ENCODE assay signal across 21 cellular contexts in genomic region chr17:54270499-54270898, GRCh38.
"Had no signal": no experiment of that assay in that cellular context is flagged by ENCODE, and none has a peak within 500 bp of the region (broad histone marks: within the 10 kb centered on the region; RNA-seq: fewer than 3 reads in every experiment).

No MANE protein-coding gene starts in this region.

- H3K4me3 Mint-ChIP-seq: activated B cell treated with CpG ODN at 0.5 μM for 24 hours; activated CD4-positive, alpha-beta memory T cell treated with anti-CD3 and anti-CD28 coated beads for 36 hours; activated CD4-positive, alpha-beta T cell treated with anti-CD3 and anti-CD28 coated beads, Interleukin-2, amount 10 ng/mL, durations not matched to agents 7 days and 5 days; activated naive CD4-positive, alpha-beta T cell treated with anti-CD3 and anti-CD28 coated beads, Interleukin-2, amount 10 ng/mL, durations not matched to agents 7 days and 5 days; activated naive CD8-positive, alpha-beta T cell treated with anti-CD3 and anti-CD28 coated beads for 36 hours; activated T-cell treated with anti-CD3 and anti-CD28 coated beads, Interleukin-2, amount 50 U/mL, for 4 hours; T-cell had no signal

- H3K36me3 Mint-ChIP-seq: activated CD4-positive, alpha-beta memory T cell treated with anti-CD3 and anti-CD28 coated beads for 36 hours; activated naive CD4-positive, alpha-beta T cell treated with anti-CD3 and anti-CD28 coated beads, Interleukin-2, amount 10 ng/mL, durations not matched to agents 7 days and 5 days; activated naive CD8-positive, alpha-beta T cell treated with anti-CD3 and anti-CD28 coated beads for 36 hours; T-cell had no signal

- H3K27ac Mint-ChIP-seq: activated B cell treated with CpG ODN at 0.5 μM for 24 hours; activated CD4-positive, alpha-beta memory T cell treated with anti-CD3 and anti-CD28 coated beads for 36 hours; activated CD4-positive, alpha-beta T cell treated with anti-CD3 and anti-CD28 coated beads, Interleukin-2, amount 10 ng/mL, durations not matched to agents 7 days and 5 days; activated naive CD4-positive, alpha-beta T cell treated with anti-CD3 and anti-CD28 coated beads, Interleukin-2, amount 10 ng/mL, durations not matched to agents 7 days and 5 days; activated naive CD8-positive, alpha-beta T cell treated with anti-CD3 and anti-CD28 coated beads for 36 hours; T-cell had no signal

- H3K27me3 ChIP-seq: brain microvascular endothelial cell, Peyer's patch had no signal

- H3K36me3 ChIP-seq: brain microvascular endothelial cell, Peyer's patch had no signal

- H3K9me3 ChIP-seq: Peyer's patch had no signal

- H3K27me3 Mint-ChIP-seq: activated B cell treated with CpG ODN at 0.5 μM for 24 hours; activated CD4-positive, alpha-beta memory T cell treated with anti-CD3 and anti-CD28 coated beads for 36 hours; activated CD4-positive, alpha-beta T cell treated with anti-CD3 and anti-CD28 coated beads, Interleukin-2, amount 10 ng/mL, durations not matched to agents 7 days and 5 days; activated naive CD4-positive, alpha-beta T cell treated with anti-CD3 and anti-CD28 coated beads, Interleukin-2, amount 10 ng/mL, durations not matched to agents 7 days and 5 days; T-cell had no signal

- DNase-seq: activated B cell treated with CpG ODN at 0.5 μM for 24 hours; activated CD4-positive, alpha-beta memory T cell treated with anti-CD3 and anti-CD28 coated beads for 36 hours; activated CD4-positive, alpha-beta T cell treated with anti-CD3 and anti-CD28 coated beads, Interleukin-2, amount 10 ng/mL, durations not matched to agents 7 days and 5 days; activated CD8-positive, alpha-beta memory T cell treated with anti-CD3 and anti-CD28 coated beads for 24 hours; activated gamma-delta T cell; activated naive CD4-positive, alpha-beta T cell treated with anti-CD3 and anti-CD28 coated beads, Interleukin-2, amount 10 ng/mL, durations not matched to agents 7 days and 5 days; activated naive CD8-positive, alpha-beta T cell treated with anti-CD3 and anti-CD28 coated beads for 36 hours; activated T-cell treated with anti-CD3 and anti-CD28 coated beads, Interleukin-2, amount 50 U/mL, for 4 hours; brain microvascular endothelial cell; MM.1S; NCI-H1105; NCI-H1436; NCI-H187; NCI-H2081; NCI-H446; NCI-H524; Peyer's patch; SIG-M5; T-cell; T-helper 2 cell; T1000 had no signal

- H3K4me3 ChIP-seq: Peyer's patch had no signal

- H3K27ac ChIP-seq: brain microvascular endothelial cell, Peyer's patch had no signal

- H3K4me1 ChIP-seq: Peyer's patch had no signal

- H3K4me1 Mint-ChIP-seq: activated B cell treated with CpG ODN at 0.5 μM for 24 hours; activated CD4-positive, alpha-beta T cell treated with anti-CD3 and anti-CD28 coated beads, Interleukin-2, amount 10 ng/mL, durations not matched to agents 7 days and 5 days; activated naive CD4-positive, alpha-beta T cell treated with anti-CD3 and anti-CD28 coated beads, Interleukin-2, amount 10 ng/mL, durations not matched to agents 7 days and 5 days; activated naive CD8-positive, alpha-beta T cell treated with anti-CD3 and anti-CD28 coated beads for 36 hours; T-cell had no signal

- ATAC-seq: activated T-cell treated with anti-CD3 and anti-CD28 coated beads, Interleukin-2, amount 50 U/mL, for 4 hours; T-cell had no signal
